Comparison of ENCODE assay signal across 30 cellular contexts in genomic region chr10:129771576-129772471, GRCh38.
DNase-seq lines count a peak whose midpoint lies in the region; ATAC-seq, FAIRE-seq and TF ChIP-seq lines count a peak whose summit lies in the region.
"Had no signal": no experiment of that assay in that cellular context is flagged by ENCODE, and none has a peak within 500 bp of the region (broad histone marks: within the 10 kb centered on the region; RNA-seq: fewer than 3 reads in every experiment).

No MANE protein-coding gene starts in this region.

- ATAC-seq in right lobe of liver: no peak
- no peak for ATAC-seq in HepG2
- no peak for ATAC-seq in activated T-cell treated with anti-CD3 and anti-CD28 coated beads, Interleukin-2, amount 50 U/mL, for 4 hours
- ATAC-seq: A549; CD8-positive, alpha-beta T cell; effector memory CD8-positive, alpha-beta T cell; heart left ventricle had no signal

- POLR2A ChIA-PET in HepG2 (lab: Yijun Ruan, JAX): no interaction called here

- H3K4me2 ChIP-seq in HepG2 (ENCODE audit: low read depth, low read length): no peak overlapping the region
- H3K4me2 ChIP-seq: A549 had no signal

- H3K36me3 ChIP-seq in right lobe of liver (peaks cover 0 to 10% (median 0%) of the 10 kb centered on the region in 4 donors), HepG2 (replicated peaks in 1 of 2; ENCODE audit: control insufficient read depth in 1 of 2, insufficient read depth in 2 of 2, low read length in 2 of 2) (no peaks in the 10 kb centered on the region), kidney (ENCODE audit: control insufficient read depth in 1 of 2, insufficient read depth in 2 of 2, low read length in 2 of 2) (peaks cover 0 to 4% of the 10 kb centered on the region in 2 donors), spleen (peaks cover 0 to 54% (median 22%) of the 10 kb centered on the region in 6 donors)
- H3K36me3 ChIP-seq: breast epithelium had no signal

- no peaks in the 10 kb centered on the region for H3K27me3 ChIP-seq in right lobe of liver
- H3K27me3 ChIP-seq in HepG2 (ENCODE audit: control insufficient read depth in 1 of 2, insufficient read depth in 2 of 2, low read length in 2 of 2): no peaks in the 10 kb centered on the region
- H3K27me3 ChIP-seq in spleen (replicated peaks in 1 of 7): no peaks in the 10 kb centered on the region
- H3K27me3 ChIP-seq: breast epithelium, heart left ventricle had no signal

- no peak overlapping the region for H3K4me3 Mint-ChIP-seq in activated T-cell treated with anti-CD3 and anti-CD28 coated beads, Interleukin-2, amount 50 U/mL, for 4 hours
- H3K4me3 Mint-ChIP-seq: activated CD4-positive, alpha-beta T cell treated with anti-CD3 and anti-CD28 coated beads, Interleukin-2, amount 10 ng/mL, durations not matched to agents 24 days and 14 days; activated naive CD4-positive, alpha-beta T cell treated with anti-CD3 and anti-CD28 coated beads, Interleukin-2, amount 50 U/mL, for 24 hours; CD8-positive, alpha-beta T cell; effector memory CD8-positive, alpha-beta T cell; memory B cell had no signal

- H2AFZ ChIP-seq in HepG2 (ENCODE audit: low read length): no peak overlapping the region

- BruUV-seq in HepG2 (replicated peaks; lab: Mats Ljungman, UMichigan): no TSS peak

- H3K9me3 ChIP-seq in right lobe of liver (no peaks in the 10 kb centered on the region), HepG2 (ENCODE audit: low read length) (no peaks in the 10 kb centered on the region), kidney (ENCODE audit: control insufficient read depth in 1 of 2, low read length in 2 of 2) (no peaks in the 10 kb centered on the region), spleen (peaks cover 0 to 5% (median 0%) of the 10 kb centered on the region in 8 donors)
- H3K9me3 ChIP-seq: A549, breast epithelium, heart left ventricle had no signal

- no peaks in the 10 kb centered on the region for H3K4me1 ChIP-seq in right lobe of liver
- no peaks in the 10 kb centered on the region for H3K4me1 ChIP-seq in HepG2 (ENCODE audit: insufficient read depth, low read length)
- no peaks in the 10 kb centered on the region for H3K4me1 ChIP-seq in kidney (ENCODE audit: control insufficient read depth in 1 of 2, insufficient read depth in 1 of 2, low read depth in 1 of 2, low read length in 2 of 2)
- no peaks in the 10 kb centered on the region for H3K4me1 ChIP-seq in spleen
- H3K4me1 ChIP-seq: A549, breast epithelium, heart left ventricle had no signal

- no peak overlapping the region for H3K4me3 ChIP-seq in right lobe of liver
- H3K4me3 ChIP-seq in HepG2 (replicated peaks in 1 of 3; ENCODE audit: insufficient read depth in 1 of 3, low read depth in 2 of 3, low read length in 3 of 3): no peak overlapping the region
- H3K4me3 ChIP-seq in kidney (ENCODE audit: low read length in 2 of 2): no peak overlapping the region
- no peak overlapping the region for H3K4me3 ChIP-seq in spleen
- H3K4me3 ChIP-seq: A549, breast epithelium, heart left ventricle had no signal

- H3K9me3 Mint-ChIP-seq in activated T-cell treated with anti-CD3 and anti-CD28 coated beads, Interleukin-2, amount 50 U/mL, for 4 hours: peaks cover 11% of the 10 kb centered on the region
- H3K9me3 Mint-ChIP-seq: activated CD4-positive, alpha-beta T cell treated with anti-CD3 and anti-CD28 coated beads, Interleukin-2, amount 10 ng/mL, durations not matched to agents 24 days and 14 days; activated naive CD4-positive, alpha-beta T cell treated with anti-CD3 and anti-CD28 coated beads, Interleukin-2, amount 50 U/mL, for 24 hours; memory B cell had no signal

- intact Hi-C loops in right lobe of liver (cut with DNase I) (no loop called here), HepG2 (cut with micrococcal nuclease; ENCODE audit: unreplicated experiment) (no loop called here), kidney (cut with DNase I) (no loop called here), spleen (cut with DNase I; ENCODE audit: low total_unique reads) (no loop called here)

- TF ChIP-seq CTCF in right lobe of liver (IDR thresholded peaks at IDR 0.05) (no peak), HepG2 (CRISPR knock-in tag; IDR thresholded peaks at IDR 0.05) (no peak), kidney (IDR thresholded peaks at IDR 0.05; ENCODE audit: borderline replicate concordance, extremely low read depth, insufficient read depth) (no peak), spleen (IDR thresholded peaks at IDR 0.05 in 8 of 11, conservative IDR thresholded peaks at IDR 0.05 in 3 of 11) (no peak)

- H3K27me3 Mint-ChIP-seq in activated T-cell treated with anti-CD3 and anti-CD28 coated beads, Interleukin-2, amount 50 U/mL, for 4 hours (ENCODE audit: low read depth): no peaks in the 10 kb centered on the region
- H3K27me3 Mint-ChIP-seq: activated CD4-positive, alpha-beta T cell treated with anti-CD3 and anti-CD28 coated beads, Interleukin-2, amount 10 ng/mL, durations not matched to agents 24 days and 14 days; activated naive CD4-positive, alpha-beta T cell treated with anti-CD3 and anti-CD28 coated beads, Interleukin-2, amount 50 U/mL, for 24 hours; effector memory CD8-positive, alpha-beta T cell; IgD-negative memory B cell; memory B cell had no signal

- no peaks in the 10 kb centered on the region for H4K20me1 ChIP-seq in HepG2 (ENCODE audit: insufficient read depth, low read length)

- TF ChIP-seq POLR2A in right lobe of liver (IDR thresholded peaks at IDR 0.05): no peak
- no peak for TF ChIP-seq POLR2A in HepG2 (IDR thresholded peaks at IDR 0.05; ENCODE audit: insufficient read depth in 1 of 2, low read depth in 2 of 2, low read length in 2 of 2)
- no peak for TF ChIP-seq POLR2A in spleen (IDR thresholded peaks at IDR 0.05)

- DNase-seq in right lobe of liver (peak in 2 of 3 donors; percentile 34 to 35), HepG2 (ENCODE audit: low spot score) (no peak), kidney (peak; percentile 46), spleen (peak; percentile 51), NCI-H187 (lab: John Stamatoyannopoulos, UW) (no peak), NCI-H345 (lab: John Stamatoyannopoulos, UW) (no peak)
- no peak for DNase-seq in activated T-cell treated with anti-CD3 and anti-CD28 coated beads, Interleukin-2, amount 50 U/mL, for 4 hours
- DNase-seq in activated T-cell treated with anti-CD3 and anti-CD28 coated beads, Interleukin-2, amount 50 U/mL, for 1 hour: no peak
- DNase-seq: activated CD4-positive, alpha-beta T cell treated with anti-CD3 and anti-CD28 coated beads, Interleukin-2, amount 10 ng/mL, durations not matched to agents 24 days and 14 days; AML-193; DMS 273 treated with DMSO at 0.1 percent for 48 hours; effector memory CD8-positive, alpha-beta T cell; foreskin fibroblast; GOT3; NCI-H1048; NCI-H1930; NCI-H526 treated with DMSO at 0.1 percent for 48 hours; substantia nigra; SW 1271; T-helper 9 cell had no signal

- in situ Hi-C loops in HepG2 (cut with HindIII; ENCODE audit: extremely low pct_ligation_motif_present, low pct_unique_long_range_greater_than_20kb): no loop called here

- WGBS in right lobe of liver (ENCODE audit: insufficient coverage, low coverage, low lambda C conversion rate, missing lambda C conversion rate): 97% methylated on average over 12 of the region's 29 CpGs
- 73% methylated on average over 22 of the region's 29 CpGs for WGBS in HepG2 (ENCODE audit: low lambda C conversion rate)
- WGBS in spleen, 5 donors: 93 to 96% (median 94%) methylated on average over 27 to 29 of the region's 29 CpGs

- H3K79me2 ChIP-seq in HepG2 (ENCODE audit: insufficient read depth, low read length): no peaks in the 10 kb centered on the region

- FAIRE-seq in HepG2 (lab: Jason Lieb, UNC) (no peak), kidney (lab: Jason Lieb, UNC) (no peak)
- FAIRE-seq: A549, colon, RCC 7860 had no signal

- H3K27ac ChIP-seq in right lobe of liver (no peak overlapping the region), HepG2 (ENCODE audit: extremely low read length, insufficient read depth, low read length) (no peak overlapping the region), kidney (ENCODE audit: low read depth in 2 of 2, low read length in 2 of 2) (no peak overlapping the region), spleen (no peak overlapping the region)
- H3K27ac ChIP-seq: A549, breast epithelium, heart left ventricle, VCaP had no signal

- CTCF ChIA-PET in HepG2 (lab: Yijun Ruan, JAX; ENCODE audit: low intra/inter-chr PET ratio, low total read pairs): no interaction called here

- H3K9ac ChIP-seq in HepG2 (ENCODE audit: insufficient read depth, low read depth, low read length) (no peak overlapping the region), kidney (ENCODE audit: low read length in 2 of 2) (no peak overlapping the region)

- no peaks in the 10 kb centered on the region for H3K4me1 Mint-ChIP-seq in activated T-cell treated with anti-CD3 and anti-CD28 coated beads, Interleukin-2, amount 50 U/mL, for 4 hours (ENCODE audit: low read depth)
- H3K4me1 Mint-ChIP-seq: activated CD4-positive, alpha-beta T cell treated with anti-CD3 and anti-CD28 coated beads, Interleukin-2, amount 10 ng/mL, durations not matched to agents 24 days and 14 days; activated naive CD4-positive, alpha-beta T cell treated with anti-CD3 and anti-CD28 coated beads, Interleukin-2, amount 50 U/mL, for 24 hours; IgD-negative memory B cell; memory B cell had no signal

- TF ChIP-seq EP300 in HepG2 (IDR thresholded peaks at IDR 0.05; ENCODE audit: low read depth in 2 of 2, low read length in 2 of 2) (no peak), HepG2 (CRISPR knock-in tag; IDR thresholded peaks at IDR 0.05; ENCODE audit: borderline replicate concordance) (no peak)

- no peak for TF ChIP-seq RAD21 in HepG2 (CRISPR knock-in tag; IDR thresholded peaks at IDR 0.05)

- peaks cover 28% of the 10 kb centered on the region for H3K36me3 Mint-ChIP-seq in activated T-cell treated with anti-CD3 and anti-CD28 coated beads, Interleukin-2, amount 50 U/mL, for 4 hours (ENCODE audit: insufficient read depth)

TF ChIP-seq in HepG2, 621 proteins besides CTCF, POLR2A, EP300 and RAD21 (continues in another document):
- TF ChIP-seq, protein P1, sequence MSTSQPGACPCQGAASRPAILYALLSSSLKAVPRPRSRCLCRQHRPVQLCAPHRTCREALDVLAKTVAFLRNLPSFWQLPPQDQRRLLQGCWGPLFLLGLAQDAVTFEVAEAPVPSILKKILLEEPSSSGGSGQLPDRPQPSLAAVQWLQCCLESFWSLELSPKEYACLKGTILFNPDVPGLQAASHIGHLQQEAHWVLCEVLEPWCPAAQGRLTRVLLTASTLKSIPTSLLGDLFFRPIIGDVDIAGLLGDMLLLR (CRISPR knock-in tag; IDR thresholded peaks at IDR 0.05): no peak
- TF ChIP-seq ZFAT (CRISPR knock-in tag; conservative IDR thresholded peaks at IDR 0.05): no peak
- no peak for TF ChIP-seq ZNF883 (CRISPR knock-in tag; IDR thresholded peaks at IDR 0.05; ENCODE audit: not compliant biosample characterization)
- TF ChIP-seq HOXD1 (CRISPR knock-in tag; IDR thresholded peaks at IDR 0.05): no peak
- no peak for TF ChIP-seq JUN (CRISPR knock-in tag; IDR thresholded peaks at IDR 0.05)
- no peak for TF ChIP-seq ZNF17 (CRISPR knock-in tag; IDR thresholded peaks at IDR 0.05)
- no peak for TF ChIP-seq POGZ (CRISPR knock-in tag; IDR thresholded peaks at IDR 0.05)
- no peak for TF ChIP-seq ZNF160 (CRISPR knock-in tag; IDR thresholded peaks at IDR 0.05)
- TF ChIP-seq THYN1 (CRISPR knock-in tag; IDR thresholded peaks at IDR 0.05; ENCODE audit: borderline replicate concordance, low read depth): no peak
- TF ChIP-seq PAX8 (CRISPR knock-in tag; IDR thresholded peaks at IDR 0.05; ENCODE audit: borderline replicate concordance): no peak

Comparison
In these comparisons a context has a peak if more than half of its experiments do, and no peak if none do; other contexts are left out.
1. DNase-seq: peak in right lobe of liver (2 of 3), kidney (single experiment) and spleen (single experiment); none in HepG2 (single experiment), NCI-H187 (0 of 2), activated T-cell treated with anti-CD3 and anti-CD28 coated beads, Interleukin-2, amount 50 U/mL, for 4 hours (single experiment), NCI-H345 (single experiment) and activated T-cell treated with anti-CD3 and anti-CD28 coated beads, Interleukin-2, amount 50 U/mL, for 1 hour (single experiment).